Comparison of ENCODE assay signal across 8 cellular contexts in genomic region chr10:71835671-71836593, GRCh38. TPM values are rescaled to one million over a fixed set of nuclear protein-coding genes. Genes with fewer than 3 reads are reported as not detected.
DNase-seq lines count a peak whose midpoint lies in the region; ATAC-seq and TF ChIP-seq lines count a peak whose summit lies in the region.

No MANE protein-coding gene starts in this region.

- POLR2A ChIA-PET in activated CD8-positive, alpha-beta T cell treated with anti-CD3 and anti-CD28 coated beads for 36 hours (lab: Charles Lee): interaction anchor here (0.6 to 1.4 kb wide), 4 partner anchors 13 to 253 kb away, joined by 3 read pairs; no protein-coding TSS in a partner anchor
- POLR2A ChIA-PET in activated CD8-positive, alpha-beta T cell treated with anti-CD3 and anti-CD28 coated beads, Interleukin-2, amount 10 ng/mL, durations not matched to agents 7 days and 5 days (lab: Charles Lee): no interaction called here
- POLR2A ChIA-PET in HEK293 (lab: Yijun Ruan, JAX): interaction anchor here (0.9 kb wide), 1 partner anchor 15 kb away, joined by 3 read pairs; the partner anchor contains the start of gene PSAP

- peak; percentile 39 for DNase-seq in activated CD8-positive, alpha-beta T cell treated with anti-CD3 and anti-CD28 coated beads for 36 hours
- no peak for DNase-seq in activated CD8-positive, alpha-beta T cell treated with anti-CD3 and anti-CD28 coated beads, Interleukin-2, amount 10 ng/mL, durations not matched to agents 7 days and 5 days
- DNase-seq in NCI-H1694 (lab: John Stamatoyannopoulos, UW) (peak; percentile 90), medulla oblongata (ENCODE audit: extremely low spot score) (peak; percentile 96), tibial artery (peak; percentile 87 to 96), NCI-H774 (lab: John Stamatoyannopoulos, UW) (no peak)

- no peaks in the 10 kb centered on the region for H3K9me3 Mint-ChIP-seq in activated CD8-positive, alpha-beta T cell treated with anti-CD3 and anti-CD28 coated beads for 36 hours
- no peaks in the 10 kb centered on the region for H3K9me3 Mint-ChIP-seq in activated CD8-positive, alpha-beta T cell treated with anti-CD3 and anti-CD28 coated beads, Interleukin-2, amount 10 ng/mL, durations not matched to agents 7 days and 5 days (ENCODE audit: insufficient read depth)

- H3K4me1 ChIP-seq in HEK293 (ENCODE audit: control insufficient read depth, insufficient read depth, low read length) (peaks cover 44% of the 10 kb centered on the region), tibial artery (peaks cover 0 to 72% (median 54%) of the 10 kb centered on the region in 4 donors)

- TF ChIP-seq CTCF in activated CD8-positive, alpha-beta T cell treated with anti-CD3 and anti-CD28 coated beads for 36 hours (IDR thresholded peaks at IDR 0.05): no peak
- TF ChIP-seq CTCF in HEK293 (tag by site-specific recombination; IDR thresholded peaks at IDR 0.05): no peak
- TF ChIP-seq CTCF in tibial artery (IDR thresholded peaks at IDR 0.05): no peak

- peak overlapping the region; percentile 23 for H3K27ac Mint-ChIP-seq in activated CD8-positive, alpha-beta T cell treated with anti-CD3 and anti-CD28 coated beads for 36 hours
- H3K27ac Mint-ChIP-seq in activated CD8-positive, alpha-beta T cell treated with anti-CD3 and anti-CD28 coated beads, Interleukin-2, amount 10 ng/mL, durations not matched to agents 7 days and 5 days: no peak overlapping the region

- intact Hi-C loops in activated CD8-positive, alpha-beta T cell treated with anti-CD3 and anti-CD28 coated beads for 36 hours (cut with micrococcal nuclease): loop anchor here (10.0 kb wide), 1 partner anchor 59 kb away; no protein-coding TSS in a partner anchor
- intact Hi-C loops in tibial artery (cut with DNase I; ENCODE audit: low total_unique reads): loop anchor here (10.0 kb wide), 1 partner anchor 59 kb away; no protein-coding TSS in a partner anchor

- ATAC-seq in activated CD8-positive, alpha-beta T cell treated with anti-CD3 and anti-CD28 coated beads for 36 hours: peak; percentile 70
- ATAC-seq in activated CD8-positive, alpha-beta T cell treated with anti-CD3 and anti-CD28 coated beads, Interleukin-2, amount 10 ng/mL, durations not matched to agents 7 days and 5 days: no peak

- H3K27me3 Mint-ChIP-seq in activated CD8-positive, alpha-beta T cell treated with anti-CD3 and anti-CD28 coated beads for 36 hours: no peaks in the 10 kb centered on the region
- no peaks in the 10 kb centered on the region for H3K27me3 Mint-ChIP-seq in activated CD8-positive, alpha-beta T cell treated with anti-CD3 and anti-CD28 coated beads, Interleukin-2, amount 10 ng/mL, durations not matched to agents 7 days and 5 days (ENCODE audit: low read depth)

- H3K9me3 ChIP-seq in HEK293 (ENCODE audit: control insufficient read depth, insufficient read depth, low read depth, low read length): no peaks in the 10 kb centered on the region
- no peaks in the 10 kb centered on the region for H3K9me3 ChIP-seq in tibial artery

- H3K27ac ChIP-seq in HEK293 (ENCODE audit: extremely low read depth, low read depth, low read length) (peak overlapping the region; percentile 71), cingulate gyrus (ENCODE audit: low read depth, low read length) (peak overlapping the region; percentile 92), tibial artery (peak overlapping the region; percentile 85)

- H3K4me1 Mint-ChIP-seq in activated CD8-positive, alpha-beta T cell treated with anti-CD3 and anti-CD28 coated beads for 36 hours (ENCODE audit: low read depth): peaks cover 55% of the 10 kb centered on the region
- peaks cover 42% of the 10 kb centered on the region for H3K4me1 Mint-ChIP-seq in activated CD8-positive, alpha-beta T cell treated with anti-CD3 and anti-CD28 coated beads, Interleukin-2, amount 10 ng/mL, durations not matched to agents 7 days and 5 days (ENCODE audit: low read depth)

- H3K4me3 ChIP-seq in HEK293 (ENCODE audit: low read depth, low read length) (no peak overlapping the region), tibial artery (no peak overlapping the region)

- H3K36me3 ChIP-seq in HEK293 (ENCODE audit: control insufficient read depth in 2 of 2, insufficient read depth in 1 of 2, low read length in 2 of 2): peaks cover 0 to 33% of the 10 kb centered on the region in 2 experiments; a peak in 2 of 3 replicates
- peaks cover 15 to 41% (median 17%) of the 10 kb centered on the region in 3 donors for H3K36me3 ChIP-seq in tibial artery

- CTCF ChIA-PET in activated CD8-positive, alpha-beta T cell treated with anti-CD3 and anti-CD28 coated beads for 36 hours (lab: Charles Lee): interaction anchor here (1.4 to 5.2 kb wide), 6 partner anchors 10 to 61 kb away, joined by 3 to 28 read pairs (median 5); partner anchors contain the start of gene PSAP
- CTCF ChIA-PET in activated CD8-positive, alpha-beta T cell treated with anti-CD3 and anti-CD28 coated beads, Interleukin-2, amount 10 ng/mL, durations not matched to agents 7 days and 5 days (lab: Charles Lee): interaction anchor here (1.2 to 5.0 kb wide), 4 partner anchors 13 to 933 kb away, joined by 3 to 52 read pairs (median 9); partner anchors contain the start of gene PSAP
- CTCF ChIA-PET in HEK293 (lab: Yijun Ruan, JAX): interaction anchor here (0.5 to 5.8 kb wide), 9 partner anchors 8 to 384 kb away, joined by 3 to 62 read pairs (median 3); no protein-coding TSS in a partner anchor

- H3K36me3 Mint-ChIP-seq in activated CD8-positive, alpha-beta T cell treated with anti-CD3 and anti-CD28 coated beads for 36 hours (ENCODE audit: low read depth): peaks cover 8% of the 10 kb centered on the region
- H3K36me3 Mint-ChIP-seq in activated CD8-positive, alpha-beta T cell treated with anti-CD3 and anti-CD28 coated beads, Interleukin-2, amount 10 ng/mL, durations not matched to agents 7 days and 5 days (ENCODE audit: low read depth): peaks cover 14% of the 10 kb centered on the region

- H3K4me3 Mint-ChIP-seq in activated CD8-positive, alpha-beta T cell treated with anti-CD3 and anti-CD28 coated beads for 36 hours: no peak overlapping the region
- H3K4me3 Mint-ChIP-seq in activated CD8-positive, alpha-beta T cell treated with anti-CD3 and anti-CD28 coated beads, Interleukin-2, amount 10 ng/mL, durations not matched to agents 7 days and 5 days: no peak overlapping the region

- H3K27me3 ChIP-seq in tibial artery: no peaks in the 10 kb centered on the region

TF ChIP-seq in HEK293, 187 proteins besides CTCF, POLR2A, EP300 and RAD21 (continues in another document):
- TF ChIP-seq ZNF560 (tag by site-specific recombination; IDR thresholded peaks at IDR 0.05; ENCODE audit: borderline replicate concordance) (no peak), PBX3 (CRISPR knock-in tag; IDR thresholded peaks at IDR 0.05) (no peak), ZBTB10 (tag by site-specific recombination; IDR thresholded peaks at IDR 0.05) (no peak), KLF9 (tag by site-specific recombination; IDR thresholded peaks at IDR 0.05; ENCODE audit: low read depth) (no peak), ZNF654 (tag by site-specific recombination; IDR thresholded peaks at IDR 0.05; ENCODE audit: low read depth) (no peak), ZNF645 (tag by site-specific recombination; IDR thresholded peaks at IDR 0.05) (no peak), ZNF16 (tag by site-specific recombination; IDR thresholded peaks at IDR 0.05; ENCODE audit: low read depth) (no peak)

RNA-seq across cellular contexts. Expression of gene PSAP, which starts 15.1 kb away (rescaled TPM):
- 100 to 1,000 TPM in 1 of 2 experiments, 10 to 100 TPM in 1; 94.2 to 101 TPM for total RNA-seq in activated CD8-positive, alpha-beta T cell treated with anti-CD3 and anti-CD28 coated beads for 36 hours
- total RNA-seq in activated CD8-positive, alpha-beta T cell treated with anti-CD3 and anti-CD28 coated beads, Interleukin-2, amount 10 ng/mL, durations not matched to agents 7 days and 5 days: 100 to 1,000 TPM; 112 to 113 TPM

Comparison
In these comparisons a context has a peak if more than half of its experiments do, and no peak if none do; other contexts are left out.
1. DNase-seq: peak in activated CD8-positive, alpha-beta T cell treated with anti-CD3 and anti-CD28 coated beads for 36 hours (single experiment), NCI-H1694 (single experiment), medulla oblongata (single experiment) and tibial artery (2 of 2); none in activated CD8-positive, alpha-beta T cell treated with anti-CD3 and anti-CD28 coated beads, Interleukin-2, amount 10 ng/mL, durations not matched to agents 7 days and 5 days (single experiment) and NCI-H774 (single experiment).
2. Peak in every context shown above with its lines, with median percentiles within 50 percentile points of each other: H3K27ac ChIP-seq.